1 cellular context compared by ENCODE assay signal in the genomic region with DNA sequence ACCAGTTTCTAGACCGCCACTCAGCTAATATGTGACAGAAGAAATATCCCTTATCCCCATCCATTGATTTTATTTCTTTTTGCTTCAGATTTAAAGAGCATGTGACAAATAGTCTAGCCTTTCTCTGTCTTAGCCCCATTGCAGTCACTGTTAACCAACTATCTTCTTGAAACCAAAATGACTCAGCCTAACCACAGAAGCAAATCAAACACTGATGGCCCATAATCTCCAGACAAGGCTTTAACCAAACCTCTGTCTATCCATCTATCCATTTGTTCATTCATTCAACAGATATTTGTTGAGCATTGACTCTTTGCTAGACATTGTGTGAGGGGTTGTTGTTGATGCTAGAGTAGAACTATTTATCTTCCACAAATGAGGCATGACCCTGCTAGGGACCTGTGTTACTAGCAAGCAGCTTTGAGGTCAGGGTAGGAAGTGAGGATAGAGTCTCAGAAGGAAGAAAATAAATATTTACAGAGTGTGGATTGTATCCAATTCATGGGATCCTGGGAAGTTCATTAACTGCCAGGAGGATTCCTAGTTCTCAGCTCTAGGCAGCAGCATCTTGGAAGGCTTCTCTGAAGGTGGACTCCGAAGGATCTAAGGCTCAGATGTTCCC.
TF ChIP-seq lines count a peak whose summit lies in the region.

No MANE protein-coding gene starts in this region.

TF ChIP-seq in HepG2, 621 proteins besides CTCF, POLR2A, EP300 and RAD21:
- no peak for TF ChIP-seq ZC3H4 (CRISPR knock-in tag; IDR thresholded peaks at IDR 0.05; ENCODE audit: borderline replicate concordance)
- no peak for TF ChIP-seq ZNF577 (CRISPR knock-in tag; IDR thresholded peaks at IDR 0.05; ENCODE audit: borderline replicate concordance, low read depth)
- no peak for TF ChIP-seq FOXK2 (IDR thresholded peaks at IDR 0.05)
- TF ChIP-seq, protein P1, sequence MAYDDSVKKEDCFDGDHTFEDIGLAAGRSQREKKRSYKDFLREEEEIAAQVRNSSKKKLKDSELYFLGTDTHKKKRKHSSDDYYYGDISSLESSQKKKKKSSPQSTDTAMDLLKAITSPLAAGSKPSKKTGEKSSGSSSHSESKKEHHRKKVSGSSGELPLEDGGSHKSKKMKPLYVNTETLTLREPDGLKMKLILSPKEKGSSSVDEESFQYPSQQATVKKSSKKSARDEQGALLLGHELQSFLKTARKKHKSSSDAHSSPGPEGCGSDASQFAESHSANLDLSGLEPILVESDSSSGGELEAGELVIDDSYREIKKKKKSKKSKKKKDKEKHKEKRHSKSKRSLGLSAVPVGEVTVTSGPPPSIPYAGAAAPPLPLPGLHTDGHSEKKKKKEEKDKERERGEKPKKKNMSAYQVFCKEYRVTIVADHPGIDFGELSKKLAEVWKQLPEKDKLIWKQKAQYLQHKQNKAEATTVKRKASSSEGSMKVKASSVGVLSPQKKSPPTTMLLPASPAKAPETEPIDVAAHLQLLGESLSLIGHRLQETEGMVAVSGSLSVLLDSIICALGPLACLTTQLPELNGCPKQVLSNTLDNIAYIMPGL (CRISPR knock-in tag; IDR thresholded peaks at IDR 0.05; ENCODE audit: borderline replicate concordance in 1 of 2, low read depth in 1 of 2): no peak
- TF ChIP-seq ZSCAN25 (CRISPR knock-in tag; IDR thresholded peaks at IDR 0.05): no peak
- TF ChIP-seq, protein P2, sequence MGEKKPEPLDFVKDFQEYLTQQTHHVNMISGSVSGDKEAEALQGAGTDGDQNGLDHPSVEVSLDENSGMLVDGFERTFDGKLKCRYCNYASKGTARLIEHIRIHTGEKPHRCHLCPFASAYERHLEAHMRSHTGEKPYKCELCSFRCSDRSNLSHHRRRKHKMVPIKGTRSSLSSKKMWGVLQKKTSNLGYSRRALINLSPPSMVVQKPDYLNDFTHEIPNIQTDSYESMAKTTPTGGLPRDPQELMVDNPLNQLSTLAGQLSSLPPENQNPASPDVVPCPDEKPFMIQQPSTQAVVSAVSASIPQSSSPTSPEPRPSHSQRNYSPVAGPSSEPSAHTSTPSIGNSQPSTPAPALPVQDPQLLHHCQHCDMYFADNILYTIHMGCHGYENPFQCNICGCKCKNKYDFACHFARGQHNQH (CRISPR knock-in tag; IDR thresholded peaks at IDR 0.05): no peak
- no peak for TF ChIP-seq ZNF891 (CRISPR knock-in tag; IDR thresholded peaks at IDR 0.05)
